Comparison of ENCODE assay signal across 8 cellular contexts in genomic region chr9:128117613-128118471, GRCh38.
A peak's percentile ranks its signal among the peaks of the same experiment; 100 is the strongest.
DNase-seq lines count a peak whose midpoint lies in the region; ATAC-seq and TF ChIP-seq lines count a peak whose summit lies in the region.

No MANE protein-coding gene starts in this region.

- peak overlapping the region; percentile 20 for H3K4me3 ChIP-seq in HUES6 (ENCODE audit: low read depth, low read length)

- peak; percentile 100 for TF ChIP-seq CTCF in GM12873 (IDR thresholded peaks at IDR 0.05; ENCODE audit: insufficient read depth, low read depth, low read length, missing control alignments)

- H3K4me1 ChIP-seq in HUES6 (ENCODE audit: control insufficient read depth, insufficient read depth, low read length) = peaks cover 8% of the 10 kb centered on the region; the same call in 1 of the 2 replicates

- H3K27me3 ChIP-seq in HUES6 (ENCODE audit: control insufficient read depth, insufficient read depth, low read length) = no peaks in the 10 kb centered on the region

- no peak overlapping the region for H3K27ac ChIP-seq in HUES6 (ENCODE audit: low read depth, low read length)

- H3K9me3 ChIP-seq in HUES6 (ENCODE audit: control insufficient read depth, insufficient read depth, low read depth, low read length) = no peaks in the 10 kb centered on the region

- no peak for ATAC-seq in HG03457 (IDR thresholded peaks at IDR 0.05; ENCODE audit: unreplicated experiment)

- H3K36me3 ChIP-seq in HUES6 (ENCODE audit: control insufficient read depth, insufficient read depth, low read length) = peaks cover 53% of the 10 kb centered on the region

- peak; percentile 61 for DNase-seq in NOMO-1 treated with dmso at 0.1 percent for 144 hours (lab: John Stamatoyannopoulos, UW; ENCODE audit: unreplicated experiment)
- peak; percentile 100 for DNase-seq in activated CD8-positive, alpha-beta memory T cell treated with anti-CD3 and anti-CD28 coated beads for 24 hours
- peak; percentile 96 for DNase-seq in effector CD8-positive, alpha-beta T cell (lab: John Stamatoyannopoulos, UW)
- DNase-seq in medulla oblongata (ENCODE audit: extremely low spot score) = peak; percentile 95
- DNase-seq in stimulated activated CD8-positive, alpha-beta memory T cell treated with anti-CD3 and anti-CD28 coated beads, Interleukin-12 subunit alpha, Interleukin-12 subunit beta, amount 100 ng/mL, for 4 hours (ENCODE audit: low read depth) = peak; percentile 85

- H3K9ac ChIP-seq in HUES6 (ENCODE audit: low read length) = peak overlapping the region; percentile 46
